Comparison of ENCODE assay signal across 16 cellular contexts in the genomic region with DNA sequence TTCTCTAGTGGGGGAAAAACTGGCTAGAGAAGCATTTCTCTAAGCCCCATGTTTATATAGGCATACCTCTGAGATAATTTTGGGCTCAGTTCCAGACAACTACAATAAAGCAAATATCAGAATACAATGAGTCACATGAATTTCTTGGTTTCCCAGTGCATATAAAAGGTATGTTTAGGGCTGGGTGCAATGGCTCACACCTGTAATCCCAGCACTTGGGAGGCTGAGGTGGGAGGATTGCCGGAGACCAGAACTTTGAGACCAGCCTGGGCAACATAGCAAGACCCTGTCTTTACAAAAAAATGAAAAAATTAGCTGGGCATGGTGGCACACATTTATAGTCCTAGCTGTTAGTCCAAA. TPM values are rescaled to one million over a fixed set of nuclear protein-coding genes. Genes with fewer than 3 reads are reported as not detected.
A peak's percentile ranks its signal among the peaks of the same experiment; 100 is the strongest.
DNase-seq lines count a peak whose midpoint lies in the region; ATAC-seq and TF ChIP-seq lines count a peak whose summit lies in the region.
"Had no signal": no experiment of that assay in that cellular context is flagged by ENCODE, and none has a peak within 500 bp of the region (broad histone marks: within the 10 kb centered on the region; RNA-seq: fewer than 3 reads in every experiment).

No MANE protein-coding gene starts in this region.

- peaks cover 38% of the 10 kb centered on the region for H3K4me1 ChIP-seq in Caco-2
- peaks cover 5% of the 10 kb centered on the region; the same call in 1 of the 2 replicates for H3K4me1 ChIP-seq in IMR-90 (ENCODE audit: control insufficient read depth, insufficient read depth, low read length)
- H3K4me1 ChIP-seq: heart left ventricle, right atrium auricular region, uterus had no signal

- H3K27me3 Mint-ChIP-seq in Caco-2 (ENCODE audit: insufficient read depth, unreplicated experiment) (no peaks in the 10 kb centered on the region), WTC11 (ENCODE audit: low read depth) (no peaks in the 10 kb centered on the region; the same call in 1 of the 2 replicates)
- H3K27me3 Mint-ChIP-seq: stimulated activated memory B cell treated with anti-CD40 and anti-IgM and Interleukin-4, amounts not matched to agents 10 μg/mL and 1 μg/mL and 100 μg/mL, for 72 hours had no signal

- H2AK9ac ChIP-seq in IMR-90 (replicated peaks; ENCODE audit: low read depth, low read length, poor library complexity) = no peak overlapping the region

- ATAC-seq in IMR-90 (ENCODE audit: low read depth) (peak; percentile 24; the same call in 1 of the 2 replicates), WTC11 (no peak), GM19395 (IDR thresholded peaks at IDR 0.05; ENCODE audit: unreplicated experiment) (no peak), GM19035 (IDR thresholded peaks at IDR 0.05; ENCODE audit: unreplicated experiment) (no peak)
- ATAC-seq: heart left ventricle; stimulated activated memory B cell treated with anti-CD40 and anti-IgM and Interleukin-4, amounts not matched to agents 10 μg/mL and 1 μg/mL and 100 μg/mL, for 72 hours had no signal

- dilution Hi-C loops in IMR-90 (cut with HindIII; ENCODE audit: low sequenced_read_pairs, unreplicated experiment) = no loop called here

- in situ Hi-C loops in IMR-90 (cut with MboI; ENCODE audit: low sequenced_read_pairs) = no loop called here

- no peak overlapping the region for H4K8ac ChIP-seq in IMR-90 (ENCODE audit: low read depth in 2 of 2, low read length in 2 of 2)

- H3K18ac ChIP-seq in IMR-90 (ENCODE audit: low read depth, low read length) = no peak overlapping the region

- no peak for TF ChIP-seq CTCF in Caco-2 (IDR thresholded peaks at IDR 0.05; ENCODE audit: insufficient read depth in 1 of 2, low read depth in 1 of 2, low read length in 1 of 2, severe bottlenecking in 1 of 2, unreplicated experiment in 1 of 2)
- no peak for TF ChIP-seq CTCF in IMR-90 (conservative IDR thresholded peaks at IDR 0.05; ENCODE audit: low read depth, low read length)
- TF ChIP-seq CTCF in WTC11 (IDR thresholded peaks at IDR 0.05) = no peak
- TF ChIP-seq CTCF in fibroblast of villous mesenchyme (IDR thresholded peaks at IDR 0.05; ENCODE audit: insufficient read depth, low read depth, low read length) = no peak
- no peak for TF ChIP-seq CTCF in WERI-Rb-1 (IDR thresholded peaks at IDR 0.05; ENCODE audit: low read depth, low read length)

- 100% methylated on average over 1 of the region's 1 CpG; no CpG with 5 or more reads in 1 of the 2 experiments for WGBS in IMR-90 (ENCODE audit: extremely low coverage in 2 of 2, insufficient read length in 1 of 2), 2 experiments

- intact Hi-C loops in Caco-2 (cut with micrococcal nuclease; ENCODE audit: unreplicated experiment) (loop anchor here (1.0 to 5.0 kb wide), 4 partner anchors 22 to 247 kb away; partner anchors contain the start of genes NIFK, RNU4ATAC and TSN), IMR-90 (cut with micrococcal nuclease) (no loop called here)

- BruUV-seq in Caco-2 (replicated peaks; lab: Mats Ljungman, UMichigan) (no TSS peak), IMR-90 (replicated peaks; lab: Mats Ljungman, UMichigan) (no TSS peak)

- H3K27me3 ChIP-seq in Caco-2 (replicated peaks; ENCODE audit: control insufficient read depth, insufficient read depth, low read length) (no peaks in the 10 kb centered on the region), IMR-90 (ENCODE audit: control insufficient read depth, insufficient read depth, low read length) (peaks cover 14% of the 10 kb centered on the region), WERI-Rb-1 (ENCODE audit: insufficient read depth, low read depth, severe bottlenecking) (no peaks in the 10 kb centered on the region)
- H3K27me3 ChIP-seq: heart left ventricle, right atrium auricular region, uterus had no signal

- H3K79me1 ChIP-seq in IMR-90 (ENCODE audit: low read depth in 1 of 2, low read length in 2 of 2) = no peaks in the 10 kb centered on the region

- no peak overlapping the region for H3K4me2 ChIP-seq in IMR-90 (ENCODE audit: low read depth, low read length)

- H2BK120ac ChIP-seq in IMR-90 (ENCODE audit: low read depth, low read length) = no peak overlapping the region

- no peak overlapping the region for H2AK5ac ChIP-seq in IMR-90 (ENCODE audit: low read depth, low read length)

- H3K4me1 Mint-ChIP-seq in Caco-2 (ENCODE audit: low read depth, unreplicated experiment) (peaks cover 25% of the 10 kb centered on the region), WTC11 (peaks cover 11% of the 10 kb centered on the region)
- H3K4me1 Mint-ChIP-seq: natural killer cell; stimulated activated memory B cell treated with anti-CD40 and anti-IgM and Interleukin-4, amounts not matched to agents 10 μg/mL and 1 μg/mL and 100 μg/mL, for 72 hours had no signal

- H3K36me3 Mint-ChIP-seq in Caco-2 (ENCODE audit: insufficient read depth, unreplicated experiment) (peaks cover 31% of the 10 kb centered on the region), WTC11 (no peaks in the 10 kb centered on the region)
- H3K36me3 Mint-ChIP-seq: natural killer cell; stimulated activated memory B cell treated with anti-CD40 and anti-IgM and Interleukin-4, amounts not matched to agents 10 μg/mL and 1 μg/mL and 100 μg/mL, for 72 hours had no signal

- no peak overlapping the region for H3K23ac ChIP-seq in IMR-90 (ENCODE audit: low read depth, low read length)

- H4K91ac ChIP-seq in IMR-90 (ENCODE audit: insufficient read depth, low read depth, low read length) = no peak overlapping the region

- H4K20me1 ChIP-seq in IMR-90 (ENCODE audit: insufficient read depth, low read length) = no peaks in the 10 kb centered on the region

- H3K27ac ChIP-seq in IMR-90 (ENCODE audit: insufficient read depth, low read length) (no peak overlapping the region), WERI-Rb-1 (no peak overlapping the region)
- H3K27ac ChIP-seq: heart left ventricle, right atrium auricular region, uterus had no signal

- TF ChIP-seq RAD21 in IMR-90 (IDR thresholded peaks at IDR 0.05; ENCODE audit: low read length) = no peak

- H2BK20ac ChIP-seq in IMR-90 (ENCODE audit: low read depth, low read length) = no peak overlapping the region

- TF ChIP-seq POLR2A in IMR-90 (IDR thresholded peaks at IDR 0.05; ENCODE audit: low read depth, low read length) = no peak

- H2BK5ac ChIP-seq in IMR-90 (ENCODE audit: low read depth, low read length, poor library complexity, severe bottlenecking) = no peak overlapping the region

- H3K9ac ChIP-seq in IMR-90 (ENCODE audit: low read depth, low read length) = no peak overlapping the region

- no peak overlapping the region for H2BK15ac ChIP-seq in IMR-90 (ENCODE audit: low read depth, low read length)

- H3K27ac Mint-ChIP-seq in Caco-2 (ENCODE audit: unreplicated experiment) (peak overlapping the region; percentile 93), WTC11 (no peak overlapping the region)
- H3K27ac Mint-ChIP-seq: natural killer cell; stimulated activated memory B cell treated with anti-CD40 and anti-IgM and Interleukin-4, amounts not matched to agents 10 μg/mL and 1 μg/mL and 100 μg/mL, for 72 hours had no signal

- POLR2A ChIA-PET in Caco-2 (lab: Charles Lee) = interaction anchor here (2.2 to 2.3 kb wide), 2 partner anchors 13 to 21 kb away, joined by 10 to 17 read pairs; partner anchors contain the start of gene TSN
- POLR2A ChIA-PET in IMR-90 (lab: Charles Lee; ENCODE audit: unreplicated experiment) = no interaction called here
- POLR2A ChIA-PET in WTC11 (lab: Charles Lee) = interaction anchor here (0.6 kb wide), 1 partner anchor 9 kb away, joined by 4 read pairs; no protein-coding TSS in a partner anchor

- no peak overlapping the region for H4K5ac ChIP-seq in IMR-90 (ENCODE audit: low read depth, low read length)

- CTCF ChIA-PET in Caco-2 (lab: Charles Lee) = interaction anchor here (1.4 kb wide), 1 partner anchor 13 kb away, joined by 3 read pairs; no protein-coding TSS in a partner anchor
- CTCF ChIA-PET in IMR-90 (lab: Yijun Ruan, JAX) = no interaction called here
- CTCF ChIA-PET in WTC11 (lab: Charles Lee) = no interaction called here

- H3K36me3 ChIP-seq in Caco-2 (ENCODE audit: control insufficient read depth, insufficient read depth, low read length) (no peaks in the 10 kb centered on the region), IMR-90 (ENCODE audit: control insufficient read depth, insufficient read depth, low read length) (no peaks in the 10 kb centered on the region), WERI-Rb-1 (no peaks in the 10 kb centered on the region)
- H3K36me3 ChIP-seq: heart left ventricle, right atrium auricular region, uterus had no signal

- H3K4me3 ChIP-seq in Caco-2 (ENCODE audit: low read depth, low read length) = peak overlapping the region; percentile 37
- no peak overlapping the region for H3K4me3 ChIP-seq in IMR-90 (ENCODE audit: insufficient read depth, low read depth, low read length)
- no peak overlapping the region for H3K4me3 ChIP-seq in fibroblast of villous mesenchyme (ENCODE audit: low read depth, low read length)
- no peak overlapping the region for H3K4me3 ChIP-seq in WERI-Rb-1 (ENCODE audit: low read depth, low read length)
- H3K4me3 ChIP-seq: heart left ventricle, right atrium auricular region, uterus had no signal

- no peaks in the 10 kb centered on the region for H3K9me3 ChIP-seq in Caco-2
- H3K9me3 ChIP-seq in IMR-90 (ENCODE audit: control insufficient read depth, insufficient read depth, low read length) = no peaks in the 10 kb centered on the region
- no peaks in the 10 kb centered on the region for H3K9me3 ChIP-seq in WERI-Rb-1 (ENCODE audit: severe bottlenecking)
- H3K9me3 ChIP-seq: heart left ventricle, right atrium auricular region, uterus had no signal

- H3K9me3 Mint-ChIP-seq in Caco-2 (ENCODE audit: unreplicated experiment) (no peaks in the 10 kb centered on the region), WTC11 (no peaks in the 10 kb centered on the region)
- H3K9me3 Mint-ChIP-seq: natural killer cell; stimulated activated memory B cell treated with anti-CD40 and anti-IgM and Interleukin-4, amounts not matched to agents 10 μg/mL and 1 μg/mL and 100 μg/mL, for 72 hours had no signal

- H3K9me1 ChIP-seq in IMR-90 (ENCODE audit: insufficient read depth, low read length) = no peaks in the 10 kb centered on the region

- H2AFZ ChIP-seq in IMR-90 (replicated peaks; ENCODE audit: low read length, poor library complexity) = no peak overlapping the region

- H3K4ac ChIP-seq in IMR-90 (ENCODE audit: low read depth, low read length) = no peak overlapping the region

- no peak overlapping the region for H3K14ac ChIP-seq in IMR-90 (replicated peaks; ENCODE audit: low read depth, low read length)

- DNase-seq in Caco-2 (peak in 1 of 2 experiments; percentile 18), IMR-90 (peak; percentile 71), WTC11 (ENCODE audit: low spot score) (no peak), fibroblast of villous mesenchyme (ENCODE audit: low read depth) (peak; percentile 13), NCI-H774 (lab: John Stamatoyannopoulos, UW) (no peak), WERI-Rb-1 (no peak)
- DNase-seq: DMS153; heart left ventricle; KG1; natural killer cell; stimulated activated CD4-positive, alpha-beta T cell treated with anti-CD3 and anti-CD28 coated beads, Interleukin-4, amount 100 ng/mL, for 4 hours; uterus had no signal

- H3K56ac ChIP-seq in IMR-90 (ENCODE audit: extremely low read depth, insufficient read depth, low read length) = no peak overlapping the region

- H3K4me3 Mint-ChIP-seq in Caco-2 (ENCODE audit: unreplicated experiment) (peak overlapping the region; percentile 71), WTC11 (no peak overlapping the region)
- H3K4me3 Mint-ChIP-seq: natural killer cell; stimulated activated memory B cell treated with anti-CD40 and anti-IgM and Interleukin-4, amounts not matched to agents 10 μg/mL and 1 μg/mL and 100 μg/mL, for 72 hours had no signal

RNA-seq across cellular contexts. Expression of gene TSN, which starts 22.2 kb away (rescaled TPM):
- 125 and 136 TPM in 2 replicates for total RNA-seq in Caco-2 (2022)
- 56.3 and 57.5 TPM in 2 replicates for total RNA-seq in IMR-90 (2012; rRNA removed)
- polyA plus RNA-seq in IMR-90 (2012; rRNA removed) = 28.4 and 31.0 TPM in 2 replicates
- polyA plus RNA-seq in IMR-90 (2012; cell fraction: cytosol; rRNA removed) = 6.5 and 20.6 TPM in 2 replicates
- polyA plus RNA-seq in IMR-90 (2012; cell fraction: nucleus; rRNA removed; ENCODE audit: low replicate concordance) = 2.2 and 12.0 TPM in 2 replicates
- total RNA-seq in WTC11 (2021) = 68.5 to 87.3 TPM (median 77.1 TPM) in 3 replicates
- 46.4 and 65.2 TPM in 2 replicates for total RNA-seq in fibroblast of villous mesenchyme

RNA-seq across cellular contexts. Expression of gene NIFK, which starts 41.0 kb away (rescaled TPM):
- total RNA-seq in Caco-2 (2022) = 84.7 and 104 TPM in 2 replicates
- 19.5 and 47.8 TPM in 2 replicates for total RNA-seq in IMR-90 (2012; rRNA removed)
- polyA plus RNA-seq in IMR-90 (2012; rRNA removed) = 22.7 and 24.3 TPM in 2 replicates
- polyA plus RNA-seq in IMR-90 (2012; cell fraction: cytosol; rRNA removed) = 3.9 and 5.8 TPM in 2 replicates
- 2.9 and 12.4 TPM in 2 replicates for polyA plus RNA-seq in IMR-90 (2012; cell fraction: nucleus; rRNA removed; ENCODE audit: low replicate concordance)
- 72.4 to 91.3 TPM (median 74.5 TPM) in 3 replicates for total RNA-seq in WTC11 (2021)
- 34.1 and 50.1 TPM in 2 replicates for total RNA-seq in fibroblast of villous mesenchyme

Comparison
In these comparisons a context has a peak if more than half of its experiments do, and no peak if none do; other contexts are left out.
1. DNase-seq: peak in IMR-90 (single experiment) and fibroblast of villous mesenchyme (single experiment); none in WTC11 (single experiment), NCI-H774 (single experiment) and WERI-Rb-1 (single experiment).